1 cellular context compared by ENCODE assay signal in the genomic region with DNA sequence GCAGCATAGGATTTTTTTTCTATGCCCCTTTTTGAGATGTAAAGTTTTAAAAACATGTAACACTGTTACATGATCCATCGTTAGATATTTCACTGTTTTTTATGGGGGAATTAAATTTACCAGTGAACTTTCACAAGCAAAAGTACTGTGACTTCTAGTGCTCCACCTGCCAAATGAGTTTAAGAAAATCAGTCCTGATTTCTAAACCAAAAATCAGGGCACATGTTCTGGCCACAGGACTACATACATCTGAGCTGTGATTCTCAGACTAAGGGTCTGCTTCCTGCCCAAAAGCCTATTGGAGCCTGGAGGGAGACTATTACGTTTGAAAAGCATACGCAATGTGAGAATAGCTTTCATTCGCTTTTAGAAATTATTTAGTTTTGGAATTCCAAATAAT.
TF ChIP-seq lines count a peak whose summit lies in the region.

No MANE protein-coding gene starts in this region.

TF ChIP-seq in endothelial cell of umbilical vein, 7 proteins besides CTCF, POLR2A, EP300 and RAD21:
- TF ChIP-seq GATA2 (IDR thresholded peaks at IDR 0.05; ENCODE audit: insufficient read depth, insufficient read length, low read depth, low read length) = no peak
- TF ChIP-seq JUN (IDR thresholded peaks at IDR 0.05; ENCODE audit: borderline replicate concordance, insufficient read depth, insufficient read length, low read depth) = no peak
- TF ChIP-seq POLR2AphosphoS5 (IDR thresholded peaks at IDR 0.05; ENCODE audit: insufficient read depth, low read depth, low read length) = no peak
- no peak for TF ChIP-seq MYC (IDR thresholded peaks at IDR 0.05; ENCODE audit: low read depth, low read length)
- TF ChIP-seq FOS (IDR thresholded peaks at IDR 0.05; ENCODE audit: borderline replicate concordance, insufficient read depth, low read length) = no peak
- TF ChIP-seq, protein P1, sequence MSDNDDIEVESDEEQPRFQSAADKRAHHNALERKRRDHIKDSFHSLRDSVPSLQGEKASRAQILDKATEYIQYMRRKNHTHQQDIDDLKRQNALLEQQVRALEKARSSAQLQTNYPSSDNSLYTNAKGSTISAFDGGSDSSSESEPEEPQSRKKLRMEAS (IDR thresholded peaks at IDR 0.05; ENCODE audit: insufficient read depth, insufficient read length) = no peak
- TF ChIP-seq EZH2 (IDR thresholded peaks at IDR 0.05; ENCODE audit: borderline replicate concordance, low read depth, low read length, severe bottlenecking) = no peak
